ENCODE assay signal across 16 cellular contexts in genomic region chr22:18950141-18950540, GRCh38.
"Had no signal": no experiment of that assay in that cellular context is flagged by ENCODE, and none has a peak within 500 bp of the region (broad histone marks: within the 10 kb centered on the region; RNA-seq: fewer than 3 reads in every experiment).

No MANE protein-coding gene starts in this region.

- H3K9me3 ChIP-seq: ovary, transverse colon had no signal

- H3K36me3 ChIP-seq: neural progenitor cell, ovary, transverse colon had no signal

- H3K27me3 ChIP-seq: neural progenitor cell, ovary had no signal

- H3K4me3 ChIP-seq: lung, neural progenitor cell, ovary, SK-N-MC, smooth muscle cell, transverse colon had no signal

- H3K9ac ChIP-seq: neural progenitor cell had no signal

- DNase-seq: amygdala; effector CD8-positive, alpha-beta T cell; foreskin fibroblast; hippocampal formation; naive B cell; stimulated activated CD4-positive, alpha-beta T cell treated with anti-CD3 and anti-CD28 coated beads, Interleukin-4, amount 100 ng/mL, for 4 hours; stimulated activated CD8-positive, alpha-beta memory T cell treated with anti-CD3 and anti-CD28 coated beads, Interleukin-4, amount 100 ng/mL, for 48 hours; stimulated activated naive CD4-positive, alpha-beta T cell treated with Interleukin-2 at 50 U/mL for 16 hours; substantia nigra; T-helper 9 cell; transverse colon had no signal

- H3K4me1 ChIP-seq: transverse colon had no signal

- H3K27ac ChIP-seq: neural progenitor cell, ovary, SK-N-MC, transverse colon had no signal
